In genomic region chr10:23693398-23693797, GRCh38 we compare ENCODE assay signal across 12 cellular contexts.
DNase-seq lines count a peak whose midpoint lies in the region; TF ChIP-seq lines count a peak whose summit lies in the region.
"Had no signal": no experiment of that assay in that cellular context is flagged by ENCODE, and none has a peak within 500 bp of the region (broad histone marks: within the 10 kb centered on the region; RNA-seq: fewer than 3 reads in every experiment).

No MANE protein-coding gene starts in this region.

- H3K27ac Mint-ChIP-seq in endothelial cell (ENCODE audit: unreplicated experiment): no peak overlapping the region
- no peak overlapping the region for H3K27ac Mint-ChIP-seq in neural crest cell (ENCODE audit: unreplicated experiment)
- H3K27ac Mint-ChIP-seq: activated B cell treated with CpG ODN at 0.5 μM for 24 hours; activated naive CD4-positive, alpha-beta T cell treated with anti-CD3 and anti-CD28 coated beads, Interleukin-2, amount 50 U/mL, for 72 hours had no signal

- intact Hi-C loops in stomach (cut with DNase I; ENCODE audit: low total_unique reads): no loop called here

- no peaks in the 10 kb centered on the region for H3K36me3 Mint-ChIP-seq in endothelial cell (ENCODE audit: low read depth, unreplicated experiment)
- no peaks in the 10 kb centered on the region for H3K36me3 Mint-ChIP-seq in neural crest cell (ENCODE audit: low read depth)
- H3K36me3 Mint-ChIP-seq: activated naive CD4-positive, alpha-beta T cell treated with anti-CD3 and anti-CD28 coated beads, Interleukin-2, amount 50 U/mL, for 72 hours had no signal

- peak overlapping the region; percentile 68 for H3K4me3 ChIP-seq in HUES6 (ENCODE audit: low read depth, low read length)
- no peak overlapping the region for H3K4me3 ChIP-seq in stomach

- H3K36me3 ChIP-seq in HUES6 (ENCODE audit: control insufficient read depth, insufficient read depth, low read length) (no peaks in the 10 kb centered on the region), stomach (no peaks in the 10 kb centered on the region)

- no peak overlapping the region for H3K27ac ChIP-seq in HUES6 (ENCODE audit: low read depth, low read length)
- H3K27ac ChIP-seq in stomach: no peak overlapping the region
- H3K27ac ChIP-seq: 22Rv1 had no signal

- no peaks in the 10 kb centered on the region for H3K9me3 ChIP-seq in HUES6 (ENCODE audit: control insufficient read depth, insufficient read depth, low read depth, low read length)
- H3K9me3 ChIP-seq in stomach: peaks cover 0 to 4% (median 0%) of the 10 kb centered on the region in 4 donors

- TF ChIP-seq CTCF in endothelial cell (IDR thresholded peaks at IDR 0.05; ENCODE audit: unreplicated experiment): peak; percentile 17
- peak; percentile 38 for TF ChIP-seq CTCF in neural crest cell (conservative IDR thresholded peaks at IDR 0.05)
- TF ChIP-seq CTCF in stomach (IDR thresholded peaks at IDR 0.05): no peak

- H3K9me3 Mint-ChIP-seq in endothelial cell (ENCODE audit: unreplicated experiment) (no peaks in the 10 kb centered on the region), neural crest cell (no peaks in the 10 kb centered on the region)
- H3K9me3 Mint-ChIP-seq: activated B cell treated with CpG ODN at 0.5 μM for 24 hours; activated naive CD4-positive, alpha-beta T cell treated with anti-CD3 and anti-CD28 coated beads, Interleukin-2, amount 50 U/mL, for 72 hours had no signal

- H3K27me3 Mint-ChIP-seq in endothelial cell (ENCODE audit: unreplicated experiment) (peaks cover 12% of the 10 kb centered on the region), neural crest cell (ENCODE audit: low read depth) (peaks cover 100% of the 10 kb centered on the region)

- H3K9ac ChIP-seq in HUES6 (ENCODE audit: low read length): no peak overlapping the region

- peaks cover 99% of the 10 kb centered on the region for H3K27me3 ChIP-seq in HUES6 (ENCODE audit: control insufficient read depth, insufficient read depth, low read length)
- peaks cover 22 to 49% (median 36%) of the 10 kb centered on the region in 3 donors for H3K27me3 ChIP-seq in stomach

- TF ChIP-seq EP300 in stomach (IDR thresholded peaks at IDR 0.05): no peak

- WGBS in stomach, 5 donors: 2 to 5% (median 3%) methylated on average over 11 to 26 of the region's 26 CpGs

- H3K4me1 ChIP-seq in HUES6 (ENCODE audit: control insufficient read depth, insufficient read depth, low read length) (peaks cover 3% of the 10 kb centered on the region; the same call in 1 of the 2 replicates), stomach (peaks cover 11 to 29% (median 19%) of the 10 kb centered on the region in 4 donors)

- TF ChIP-seq POLR2A in stomach (IDR thresholded peaks at IDR 0.05): no peak

- H3K4me3 Mint-ChIP-seq in endothelial cell (ENCODE audit: unreplicated experiment) (peak overlapping the region; percentile 42), neural crest cell (peak overlapping the region; percentile 10)
- H3K4me3 Mint-ChIP-seq: activated B cell treated with CpG ODN at 0.5 μM for 24 hours had no signal

- DNase-seq in DMS53 (lab: John Stamatoyannopoulos, UW): peak; percentile 65
- no peak for DNase-seq in DMS53 treated with DMSO at 0.1 percent for 48 hours (lab: John Stamatoyannopoulos, UW; ENCODE audit: unreplicated experiment)
- peak; percentile 67 for DNase-seq in endothelial cell (ENCODE audit: low spot score)
- DNase-seq in neural crest cell (ENCODE audit: low read depth, low spot score): peak; percentile 35
- DNase-seq in NCI-H2081 treated with DMSO at 0.1 percent for 48 hours (lab: John Stamatoyannopoulos, UW): no peak
- DNase-seq in stomach: no peak
- DNase-seq in central memory CD4-positive, alpha-beta T cell: no peak
- DNase-seq: activated B cell treated with CpG ODN at 0.5 μM for 24 hours, NCI-H2107 had no signal

- H3K4me1 Mint-ChIP-seq in endothelial cell (ENCODE audit: unreplicated experiment) (peaks cover 5% of the 10 kb centered on the region), neural crest cell (peaks cover 6% of the 10 kb centered on the region)

Comparison
In these comparisons a context has a peak if more than half of its experiments do, and no peak if none do; other contexts are left out.
1. DNase-seq: peak in DMS53 (single experiment), endothelial cell (single experiment) and neural crest cell (single experiment); none in DMS53 treated with DMSO at 0.1 percent for 48 hours (single experiment), NCI-H2081 treated with DMSO at 0.1 percent for 48 hours (single experiment), stomach (single experiment) and central memory CD4-positive, alpha-beta T cell (single experiment).
2. CTCF ChIP-seq: peak in endothelial cell (single experiment) and neural crest cell (single experiment); none in stomach (0 of 7).